1 cellular context compared by ENCODE assay signal in genomic region chr17:38892083-38892482, GRCh38.
TF ChIP-seq lines count a peak whose summit lies in the region.

No MANE protein-coding gene starts in this region.

TF ChIP-seq in K562, 482 proteins besides CTCF, POLR2A, EP300 and RAD21:
- TF ChIP-seq TEAD2 (tag; IDR thresholded peaks at IDR 0.05) (no peak), TCF7 (IDR thresholded peaks at IDR 0.05; ENCODE audit: borderline replicate concordance) (no peak), PTRF (tag; IDR thresholded peaks at IDR 0.05) (no peak), KDM4B (IDR thresholded peaks at IDR 0.05; ENCODE audit: borderline replicate concordance in 2 of 2, low read depth in 1 of 2) (no peak), ZNF184 (CRISPR knock-in tag; IDR thresholded peaks at IDR 0.05) (no peak)
